21 cellular contexts compared by ENCODE assay signal in the genomic region with DNA sequence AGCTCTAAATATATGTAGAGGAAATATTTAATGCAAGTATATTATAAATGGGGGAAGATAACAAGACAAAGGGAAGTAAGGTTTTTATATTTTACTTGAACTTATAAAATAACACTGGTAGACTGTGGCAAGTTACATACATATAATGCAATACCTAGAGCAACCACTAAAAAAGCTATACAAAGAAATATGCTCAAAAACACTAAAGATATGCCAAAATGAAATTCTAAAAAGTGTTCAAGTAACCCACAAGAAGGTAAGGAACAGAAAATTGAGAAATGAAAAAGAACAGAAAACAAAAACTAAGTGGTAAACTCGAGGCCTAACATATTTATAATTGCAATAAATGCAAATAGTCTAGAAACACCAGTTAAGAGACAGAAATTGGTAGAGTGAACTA. TPM values are rescaled to one million over a fixed set of nuclear protein-coding genes. Genes with fewer than 3 reads are reported as not detected.
DNase-seq lines count a peak whose midpoint lies in the region; ATAC-seq and TF ChIP-seq lines count a peak whose summit lies in the region.
"Had no signal": no experiment of that assay in that cellular context is flagged by ENCODE, and none has a peak within 500 bp of the region (broad histone marks: within the 10 kb centered on the region; RNA-seq: fewer than 3 reads in every experiment).

No MANE protein-coding gene starts in this region.

- TF ChIP-seq CTCF in OCI-LY1 (IDR thresholded peaks at IDR 0.05; ENCODE audit: low read length) (peak; percentile 28), foreskin keratinocyte (conservative IDR thresholded peaks at IDR 0.05) (no peak), type B pancreatic cell (conservative IDR thresholded peaks at IDR 0.05) (peak; percentile 61)

- H2AFZ ChIP-seq in OCI-LY1 (ENCODE audit: low read length) = no peak overlapping the region
- H2AFZ ChIP-seq: GM23338 had no signal

- H3K36me3 Mint-ChIP-seq in type B pancreatic cell = no peaks in the 10 kb centered on the region

- no peak overlapping the region for H3K4me3 Mint-ChIP-seq in type B pancreatic cell
- H3K4me3 Mint-ChIP-seq: GM23338 had no signal

- no peak overlapping the region for H3K27ac Mint-ChIP-seq in type B pancreatic cell
- H3K27ac Mint-ChIP-seq: GM23338 had no signal

- H3F3A ChIP-seq in OCI-LY1 (ENCODE audit: insufficient read depth, low read length) = no peaks in the 10 kb centered on the region

- H3K9me3 Mint-ChIP-seq in type B pancreatic cell = no peaks in the 10 kb centered on the region
- H3K9me3 Mint-ChIP-seq: GM23338 had no signal

- DNase-seq in DMS53 (lab: John Stamatoyannopoulos, UW) = peak; percentile 9
- no peak for DNase-seq in DMS53 treated with DMSO at 0.1 percent for 48 hours (lab: John Stamatoyannopoulos, UW; ENCODE audit: unreplicated experiment)
- no peak for DNase-seq in foreskin keratinocyte
- no peak for DNase-seq in type B pancreatic cell (ENCODE audit: extremely low spot score, unreplicated experiment)
- DNase-seq in NCI-H526 treated with DMSO at 0.1 percent for 48 hours (lab: John Stamatoyannopoulos, UW) = no peak
- no peak for DNase-seq in left ventricle myocardium superior
- DNase-seq: GF-D8, KG1, NCI-H1105 treated with DMSO at 0.1 percent for 48 hours, NCI-H187 treated with DMSO at 0.1 percent for 48 hours, NCI-H446 treated with DMSO at 0.1 percent for 48 hours, NCI-H774, Peyer's patch, SHP77 had no signal

- no peaks in the 10 kb centered on the region for H4K20me1 ChIP-seq in OCI-LY1 (ENCODE audit: insufficient read depth, low read length)
- H4K20me1 ChIP-seq: BLaER1 treated with 17β-estradiol and CSF1 and Interleukin-3, amounts not matched to agents 10 nM and 100 nM had no signal

- H3K9me3 ChIP-seq in OCI-LY1 (ENCODE audit: low read length) = peaks cover 12% of the 10 kb centered on the region; the same call in 1 of the 2 replicates

- H3K4me3 ChIP-seq in OCI-LY1 (ENCODE audit: low read depth, low read length, poor library complexity, severe bottlenecking) = no peak overlapping the region
- H3K4me3 ChIP-seq: BLaER1 treated with 17β-estradiol and CSF1 and Interleukin-3, amounts not matched to agents 10 nM and 100 nM; GM23338; Peyer's patch had no signal

- peak; percentile 20 for ATAC-seq in foreskin keratinocyte
- ATAC-seq in GM18867 (IDR thresholded peaks at IDR 0.05; ENCODE audit: unreplicated experiment) = no peak
- ATAC-seq in left ventricle myocardium superior = no peak
- ATAC-seq: GM23338, HepG2 had no signal

- no peaks in the 10 kb centered on the region for H3K27me3 Mint-ChIP-seq in type B pancreatic cell

- H3K27ac ChIP-seq in OCI-LY1 (ENCODE audit: low read depth, low read length, poor library complexity, severe bottlenecking) (no peak overlapping the region), foreskin keratinocyte (no peak overlapping the region)
- H3K27ac ChIP-seq: 22Rv1; BLaER1 treated with 17β-estradiol and CSF1 and Interleukin-3, amounts not matched to agents 10 nM and 100 nM; Peyer's patch had no signal

- H3K27me3 ChIP-seq in OCI-LY1 (ENCODE audit: insufficient read depth, low read length) (no peaks in the 10 kb centered on the region; the same call in 1 of the 2 replicates), foreskin keratinocyte (no peaks in the 10 kb centered on the region)
- H3K27me3 ChIP-seq: BLaER1 treated with 17β-estradiol and CSF1 and Interleukin-3, amounts not matched to agents 10 nM and 100 nM; Peyer's patch had no signal

- H3K79me2 ChIP-seq in OCI-LY1 (ENCODE audit: insufficient read depth, low read length) = no peaks in the 10 kb centered on the region

- H3K4me1 Mint-ChIP-seq in type B pancreatic cell (ENCODE audit: unreplicated experiment) = no peaks in the 10 kb centered on the region
- H3K4me1 Mint-ChIP-seq: GM23338 had no signal

- no peaks in the 10 kb centered on the region for H3K36me3 ChIP-seq in OCI-LY1 (ENCODE audit: insufficient read depth, low read length)
- H3K36me3 ChIP-seq: BLaER1 treated with 17β-estradiol and CSF1 and Interleukin-3, amounts not matched to agents 10 nM and 100 nM; Peyer's patch had no signal

- no peak overlapping the region for H3K4me2 ChIP-seq in OCI-LY1 (ENCODE audit: low read length)
- H3K4me2 ChIP-seq: GM23338 had no signal

- H3K9ac ChIP-seq in OCI-LY1 (ENCODE audit: low read length) = no peak overlapping the region
- H3K9ac ChIP-seq: BLaER1 treated with 17β-estradiol and CSF1 and Interleukin-3, amounts not matched to agents 10 nM and 100 nM had no signal

- no peaks in the 10 kb centered on the region; the same call in 1 of the 2 replicates for H3K9me2 ChIP-seq in OCI-LY1 (ENCODE audit: low read depth, low read length)

- H3K4me1 ChIP-seq in OCI-LY1 (ENCODE audit: insufficient read depth, low read length, severe bottlenecking) (no peaks in the 10 kb centered on the region), foreskin keratinocyte (peaks cover 13% of the 10 kb centered on the region)
- H3K4me1 ChIP-seq: Peyer's patch had no signal

- intact Hi-C loops in left ventricle myocardium superior (cut with micrococcal nuclease) = no loop called here

RNA-seq across cellular contexts. Expression of a gene that starts 32.5 kb away (rescaled TPM):
- total RNA-seq in foreskin keratinocyte (0.14 and 0.24 TPM in 2 replicates), type B pancreatic cell (ENCODE audit: low replicate concordance) (not detected in 2 replicates), left ventricle myocardium superior (not detected)
- polyA plus RNA-seq in foreskin keratinocyte = 0.10 TPM in 1 of 2 replicates, not detected in the other
- total RNA-seq: HepG2, MCF 10A, Peyer's patch had no signal
- polyA plus RNA-seq: HepG2 had no signal

RNA-seq across cellular contexts. Expression of a gene that starts 34.9 kb away (rescaled TPM):
- total RNA-seq in foreskin keratinocyte (not detected in 2 replicates), type B pancreatic cell (ENCODE audit: low replicate concordance) (0.75 TPM in 1 of 2 replicates, not detected in the other), left ventricle myocardium superior (not detected)
- not detected in 2 replicates for polyA plus RNA-seq in foreskin keratinocyte
- total RNA-seq: GM23338, HepG2, MCF 10A, Peyer's patch had no signal
- polyA plus RNA-seq: GM23338, HepG2 had no signal
